22 cellular contexts compared by ENCODE assay signal in genomic region chr4:128470492-128471053, GRCh38.
A peak's percentile ranks its signal among the peaks of the same experiment; 100 is the strongest.
DNase-seq lines count a peak whose midpoint lies in the region; ATAC-seq, FAIRE-seq and TF ChIP-seq lines count a peak whose summit lies in the region.
"Had no signal": no experiment of that assay in that cellular context is flagged by ENCODE, and none has a peak within 500 bp of the region (broad histone marks: within the 10 kb centered on the region; RNA-seq: fewer than 3 reads in every experiment).

No MANE protein-coding gene starts in this region.

- H3K27ac ChIP-seq in PC-3 (ENCODE audit: low read length) (peak overlapping the region; percentile 64; the same call in 1 of the 2 replicates), osteoblast (ENCODE audit: low read depth, low read length) (no peak overlapping the region)
- H3K27ac ChIP-seq: RWPE1 had no signal

- H3K4me1 ChIP-seq in PC-3 (ENCODE audit: insufficient read depth, low read length): peaks cover 27% of the 10 kb centered on the region
- peaks cover 28% of the 10 kb centered on the region for H3K4me1 ChIP-seq in osteoblast (ENCODE audit: insufficient read depth, low read length)
- H3K4me1 ChIP-seq: HAP-1 had no signal

- H3K4me3 Mint-ChIP-seq in stimulated activated naive CD8-positive, alpha-beta T cell treated with anti-CD3 and anti-CD28 coated beads, Interleukin-15, amount 100 ng/mL, for 72 hours: no peak overlapping the region
- H3K4me3 Mint-ChIP-seq: CD4-positive, alpha-beta memory T cell had no signal

- intact Hi-C loops in PC-3 (cut with micrococcal nuclease): loop anchor here (5.0 kb wide), 1 partner anchor 47 kb away; no protein-coding TSS in a partner anchor
- intact Hi-C loops in lower leg skin (cut with DNase I; ENCODE audit: low total_unique reads): no loop called here

- CTCF ChIA-PET in PC-3 (lab: Charles Lee): no interaction called here

- H3K4me3 ChIP-seq in PC-3 (ENCODE audit: low read length) (no peak overlapping the region), osteoblast (ENCODE audit: insufficient read depth, low read length) (no peak overlapping the region), lower leg skin (ENCODE audit: low read depth, poor library complexity, severe bottlenecking) (no peak overlapping the region)
- H3K4me3 ChIP-seq: HAP-1 had no signal

- ATAC-seq in PC-3 (no peak), left lobe of liver (peak; percentile 37), GM18519 (IDR thresholded peaks at IDR 0.05; ENCODE audit: low FRiP score, unreplicated experiment) (no peak)
- no peak for ATAC-seq in stimulated activated naive CD8-positive, alpha-beta T cell treated with anti-CD3 and anti-CD28 coated beads, Interleukin-15, amount 100 ng/mL, for 72 hours
- ATAC-seq: Panc1 had no signal

- H3K79me2 ChIP-seq in PC-3 (ENCODE audit: low read length) (no peaks in the 10 kb centered on the region), osteoblast (ENCODE audit: insufficient read depth, low read length) (no peaks in the 10 kb centered on the region)

- no peak overlapping the region for H3K9ac ChIP-seq in PC-3 (ENCODE audit: low read length)

- H3K4me2 ChIP-seq in PC-3 (ENCODE audit: low read length) (peak overlapping the region; percentile 73), osteoblast (ENCODE audit: insufficient read depth, low read length) (no peak overlapping the region)

- no peaks in the 10 kb centered on the region for H3K4me1 Mint-ChIP-seq in stimulated activated naive CD8-positive, alpha-beta T cell treated with anti-CD3 and anti-CD28 coated beads, Interleukin-15, amount 100 ng/mL, for 72 hours
- H3K4me1 Mint-ChIP-seq: CD4-positive, alpha-beta memory T cell had no signal

- peak overlapping the region; percentile 58; the same call in 1 of the 2 replicates for H2AFZ ChIP-seq in PC-3 (ENCODE audit: low read length)
- peak overlapping the region; percentile 48 for H2AFZ ChIP-seq in osteoblast (ENCODE audit: low read length)

- no peaks in the 10 kb centered on the region for H3F3A ChIP-seq in PC-3 (ENCODE audit: low read length, unreplicated experiment)

- FAIRE-seq in D721Med (lab: Jason Lieb, UNC): peak; percentile 16
- FAIRE-seq: G401.6 had no signal

- no peaks in the 10 kb centered on the region for H4K20me1 ChIP-seq in PC-3 (ENCODE audit: low read length)
- no peaks in the 10 kb centered on the region for H4K20me1 ChIP-seq in osteoblast (ENCODE audit: insufficient read depth, low read length)

- H3K27me3 ChIP-seq in PC-3 (ENCODE audit: low read length) (no peaks in the 10 kb centered on the region), osteoblast (ENCODE audit: insufficient read depth, low read length) (no peaks in the 10 kb centered on the region)

- H3K27me3 Mint-ChIP-seq in stimulated activated naive CD8-positive, alpha-beta T cell treated with anti-CD3 and anti-CD28 coated beads, Interleukin-15, amount 100 ng/mL, for 72 hours: no peaks in the 10 kb centered on the region
- H3K27me3 Mint-ChIP-seq: CD4-positive, alpha-beta memory T cell had no signal

- DNase-seq in D721Med (ENCODE audit: insufficient read length, low spot score): no peak
- no peak for DNase-seq in PC-3
- DNase-seq in left lobe of liver (ENCODE audit: low spot score): no peak
- DNase-seq in osteoblast (ENCODE audit: insufficient read length, low spot score, missing footprints): no peak
- DNase-seq in stimulated activated naive CD8-positive, alpha-beta T cell treated with anti-CD3 and anti-CD28 coated beads, Interleukin-15, amount 100 ng/mL, for 72 hours: no peak
- DNase-seq in lower leg skin (ENCODE audit: low spot score in 2 of 2): no peak
- DNase-seq: C1 segment of cervical spinal cord; CD4-positive, alpha-beta memory T cell; COR-L47; GOT3; Kasumi-1; MV-4-11; NCI-H1105 treated with DMSO at 0.1 percent for 48 hours; NCI-H2029 treated with DMSO at 0.1 percent for 48 hours; NCI-H2227 treated with DMSO at 0.1 percent for 48 hours; NCI-H69; SHP77 treated with DMSO at 0.1 percent for 48 hours had no signal

- WGBS in lower leg skin, 2 donors: 76 to 80% methylated on average over 5 of the region's 5 CpGs

- H3K9me3 Mint-ChIP-seq in stimulated activated naive CD8-positive, alpha-beta T cell treated with anti-CD3 and anti-CD28 coated beads, Interleukin-15, amount 100 ng/mL, for 72 hours: no peaks in the 10 kb centered on the region

- H3K27ac Mint-ChIP-seq in stimulated activated naive CD8-positive, alpha-beta T cell treated with anti-CD3 and anti-CD28 coated beads, Interleukin-15, amount 100 ng/mL, for 72 hours: no peak overlapping the region
- H3K27ac Mint-ChIP-seq: CD4-positive, alpha-beta memory T cell had no signal

- H3K36me3 ChIP-seq in PC-3 (ENCODE audit: low read depth, low read length) (no peaks in the 10 kb centered on the region), osteoblast (ENCODE audit: insufficient read depth, low read length) (no peaks in the 10 kb centered on the region)
- H3K36me3 ChIP-seq: HAP-1 had no signal

- BruUV-seq in PC-3 (replicated peaks; lab: Mats Ljungman, UMichigan): no TSS peak

- TF ChIP-seq CTCF in D721Med (IDR thresholded peaks at IDR 0.05; ENCODE audit: insufficient read depth, missing control alignments) (no peak), PC-3 (conservative IDR thresholded peaks at IDR 0.05; ENCODE audit: low read depth, low read length) (no peak), osteoblast (IDR thresholded peaks at IDR 0.05; ENCODE audit: extremely low read depth, low read depth, low read length) (no peak), lower leg skin (IDR thresholded peaks at IDR 0.05) (no peak)

- H3K9me3 ChIP-seq in PC-3 (ENCODE audit: low read length) (no peaks in the 10 kb centered on the region), osteoblast (ENCODE audit: low read depth, low read length) (no peaks in the 10 kb centered on the region)
- H3K9me3 ChIP-seq: HAP-1 had no signal

- H3K9me2 ChIP-seq in PC-3 (replicated peaks; ENCODE audit: low read length): no peaks in the 10 kb centered on the region

- POLR2A ChIA-PET in PC-3 (lab: Charles Lee; ENCODE audit: unreplicated experiment): no interaction called here

- TF ChIP-seq POLR2A in lower leg skin (IDR thresholded peaks at IDR 0.05): no peak
